ENCODE assay signal across 8 cellular contexts in the genomic region with DNA sequence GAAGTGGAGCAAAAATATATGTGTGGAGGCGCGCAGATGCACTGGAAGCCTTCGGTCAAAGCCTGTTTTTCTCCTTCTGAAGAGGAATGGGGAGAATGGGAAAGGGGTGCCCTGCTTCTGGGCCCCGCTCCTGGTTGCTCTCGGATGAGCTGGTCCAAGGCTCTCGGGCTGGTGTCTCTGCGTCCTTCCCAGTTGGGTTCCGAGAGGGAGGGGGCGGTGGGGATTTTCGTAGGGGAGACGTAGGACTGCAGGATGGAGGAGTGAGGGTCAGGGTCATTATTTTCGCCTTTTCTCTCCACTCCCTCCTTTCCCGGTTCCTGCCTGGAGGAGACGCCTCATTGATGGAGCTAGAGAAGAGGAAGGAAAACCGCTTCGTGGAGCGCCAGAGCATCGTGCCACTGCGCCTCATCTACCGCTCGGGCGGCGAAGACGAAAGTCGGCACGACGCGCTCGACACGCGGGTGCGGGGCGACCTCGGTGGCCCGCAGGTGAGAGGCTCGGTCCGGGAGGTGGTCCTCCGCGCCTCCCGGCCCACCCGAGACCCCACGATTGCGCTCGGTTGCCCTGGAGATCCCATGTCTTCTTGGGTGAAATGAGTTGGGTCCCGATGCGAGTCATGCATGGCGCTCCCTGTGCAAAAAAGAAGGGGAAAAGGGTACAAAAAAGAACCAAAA. TPM values are rescaled to one million over a fixed set of nuclear protein-coding genes. Genes with fewer than 3 reads are reported as not detected.
A peak's percentile ranks its signal among the peaks of the same experiment; 100 is the strongest.
DNase-seq lines count a peak whose midpoint lies in the region; FAIRE-seq and TF ChIP-seq lines count a peak whose summit lies in the region.

No MANE protein-coding gene starts in this region.

- WGBS in endodermal cell (ENCODE audit: insufficient coverage in 1 of 2, insufficient read length in 1 of 2), 2 experiments, result 0 to 3% methylated on average over 17 to 47 of the region's 47 CpGs

- H3K4me3 Mint-ChIP-seq in endodermal cell, result peak overlapping the region; percentile 81

- peaks cover 2% of the 10 kb centered on the region for H3K36me3 Mint-ChIP-seq in endodermal cell (ENCODE audit: low read depth)

- peak overlapping the region; percentile 78 for H3K27ac Mint-ChIP-seq in endodermal cell

- peak; percentile 6 for DNase-seq in activated gamma-delta T cell (lab: John Stamatoyannopoulos, UW)
- DNase-seq in activated gamma-delta T cell treated with Interleukin-2 at 50 U/mL for 16 hours, result no peak
- DNase-seq in T1000 (lab: John Stamatoyannopoulos, UW), result peak; percentile 23
- DNase-seq in endodermal cell, result peak; percentile 74
- peak; percentile 57 for DNase-seq in urothelium cell line (ENCODE audit: low spot score)
- no peak for DNase-seq in CD1c-positive myeloid dendritic cell (ENCODE audit: extremely low spot score)

- H3K4me3 ChIP-seq in HUES6 (ENCODE audit: low read depth, low read length) (peak overlapping the region; percentile 88), endodermal cell (ENCODE audit: low read length) (peak overlapping the region; percentile 87), mononuclear cell (ENCODE audit: low read length) (peak overlapping the region; percentile 55)

- peaks cover 33% of the 10 kb centered on the region for H3K27me3 Mint-ChIP-seq in endodermal cell (ENCODE audit: insufficient read depth)

- no peak overlapping the region for H3K27ac ChIP-seq in HUES6 (ENCODE audit: low read depth, low read length)
- no peak overlapping the region for H3K27ac ChIP-seq in endodermal cell (ENCODE audit: low read depth, low read length)

- H3K27me3 ChIP-seq in HUES6 (ENCODE audit: control insufficient read depth, insufficient read depth, low read length), result peaks cover 19% of the 10 kb centered on the region
- H3K27me3 ChIP-seq in endodermal cell (ENCODE audit: control insufficient read depth, insufficient read depth, low read length, poor library complexity, severe bottlenecking), result peaks cover 29% of the 10 kb centered on the region
- peaks cover 5% of the 10 kb centered on the region for H3K27me3 ChIP-seq in mononuclear cell (ENCODE audit: insufficient read depth, low read length)

- H3K9me3 Mint-ChIP-seq in endodermal cell, result no peaks in the 10 kb centered on the region

- H3K9ac ChIP-seq in HUES6 (ENCODE audit: low read length) (peak overlapping the region; percentile 23), endodermal cell (ENCODE audit: extremely low read depth, low read length, poor library complexity, severe bottlenecking) (peak overlapping the region; percentile 40)

- H3K4me1 ChIP-seq in HUES6 (ENCODE audit: control insufficient read depth, insufficient read depth, low read length), result peaks cover 8% of the 10 kb centered on the region; the same call in 1 of the 2 replicates
- H3K4me1 ChIP-seq in endodermal cell (ENCODE audit: control insufficient read depth, insufficient read depth, low read length), result no peaks in the 10 kb centered on the region
- H3K4me1 ChIP-seq in mononuclear cell (ENCODE audit: insufficient read depth, low read length), result peaks cover 13% of the 10 kb centered on the region

- H3K36me3 ChIP-seq in HUES6 (ENCODE audit: control insufficient read depth, insufficient read depth, low read length), result no peaks in the 10 kb centered on the region
- H3K36me3 ChIP-seq in endodermal cell (ENCODE audit: control insufficient read depth, insufficient read depth, low read length), result no peaks in the 10 kb centered on the region

- FAIRE-seq in urothelium cell line (lab: Jason Lieb, UNC), result peak; percentile 32

- no peak for TF ChIP-seq CTCF in endodermal cell (conservative IDR thresholded peaks at IDR 0.05)

- no peaks in the 10 kb centered on the region for H3K9me3 ChIP-seq in HUES6 (ENCODE audit: control insufficient read depth, insufficient read depth, low read depth, low read length)
- H3K9me3 ChIP-seq in endodermal cell (ENCODE audit: control insufficient read depth, low read length), result no peaks in the 10 kb centered on the region
- H3K9me3 ChIP-seq in mononuclear cell (ENCODE audit: low read depth, low read length), result no peaks in the 10 kb centered on the region

- peaks cover 7% of the 10 kb centered on the region for H3K4me1 Mint-ChIP-seq in endodermal cell

RNA-seq across cellular contexts. Expression of gene ADAM22, which starts 0.8 kb away (rescaled TPM):
- total RNA-seq in endodermal cell (10 to 100 TPM; 10.9 to 11.5 TPM), mononuclear cell (0.94 TPM)
- polyA plus RNA-seq in endodermal cell (2013, experiment 1 of 2), result 6.4 TPM
- 7.0 TPM for polyA plus RNA-seq in endodermal cell (2013, experiment 2 of 2)

RNA-seq across cellular contexts. Expression of gene DBF4, which starts 58.5 kb away (rescaled TPM):
- total RNA-seq in endodermal cell, result 10 to 100 TPM; 46.5 to 63.2 TPM
- 72.1 TPM for polyA plus RNA-seq in endodermal cell (2013, experiment 1 of 2)
- polyA plus RNA-seq in endodermal cell (2013, experiment 2 of 2), result 69.9 TPM
- 75.4 TPM for total RNA-seq in mononuclear cell

RNA-seq across cellular contexts. Expression of gene SLC25A40, which starts 58.7 kb away (rescaled TPM):
- total RNA-seq in endodermal cell (10 to 100 TPM; 20.9 to 32.6 TPM), mononuclear cell (9.7 TPM)
- 28.4 TPM for polyA plus RNA-seq in endodermal cell (2013, experiment 1 of 2)
- 26.8 TPM for polyA plus RNA-seq in endodermal cell (2013, experiment 2 of 2)

Comparison
In these comparisons a context has a peak if more than half of its experiments do, and no peak if none do; other contexts are left out.
1. DNase-seq: peak in activated gamma-delta T cell (single experiment), T1000 (single experiment), endodermal cell (single experiment) and urothelium cell line (single experiment); none in activated gamma-delta T cell treated with Interleukin-2 at 50 U/mL for 16 hours (single experiment) and CD1c-positive myeloid dendritic cell (single experiment).
2. Peak in every context shown above with its lines, with median percentiles within 50 percentile points of each other: H3K4me3 ChIP-seq.